Comparison of ENCODE assay signal across 10 cellular contexts in genomic region chr18:31497404-31497710, GRCh38. TPM values are rescaled to one million over a fixed set of nuclear protein-coding genes. Genes with fewer than 3 reads are reported as not detected.
DNase-seq lines count a peak whose midpoint lies in the region; ATAC-seq and TF ChIP-seq lines count a peak whose summit lies in the region.
"Had no signal": no experiment of that assay in that cellular context is flagged by ENCODE, and none has a peak within 500 bp of the region (broad histone marks: within the 10 kb centered on the region; RNA-seq: fewer than 3 reads in every experiment).

No MANE protein-coding gene starts in this region.

- intact Hi-C loops in MCF 10A (cut with micrococcal nuclease): no loop called here
- intact Hi-C loops in left lung (cut with DNase I): no loop called here
- intact Hi-C loops in stomach (cut with DNase I; ENCODE audit: low total_unique reads): no loop called here

- POLR2A ChIA-PET in MCF 10A (lab: Yijun Ruan, JAX): interaction anchor here (0.6 to 9.1 kb wide), 7 partner anchors 12 to 456 kb away, joined by 3 to 189 read pairs (median 4); partner anchors contain the start of gene DSG3

- H3K9me3 Mint-ChIP-seq in MCF 10A (ENCODE audit: unreplicated experiment): no peaks in the 10 kb centered on the region
- H3K9me3 Mint-ChIP-seq: activated CD4-positive, alpha-beta T cell treated with anti-CD3 and anti-CD28 coated beads, Interleukin-2, amount 10 ng/mL, durations not matched to agents 7 days and 5 days had no signal

- H3K4me3 ChIP-seq in HUES6 (ENCODE audit: low read depth, low read length): peak overlapping the region; percentile 80
- peak overlapping the region; percentile 37 to 45 for H3K4me3 ChIP-seq in left lung
- H3K4me3 ChIP-seq in stomach: peak overlapping the region; percentile 56 to 70 (median 64)

- no peak for TF ChIP-seq EP300 in stomach (IDR thresholded peaks at IDR 0.05)

- H3K4me3 Mint-ChIP-seq in MCF 10A (ENCODE audit: unreplicated experiment): peak overlapping the region; percentile 87
- H3K4me3 Mint-ChIP-seq: activated CD4-positive, alpha-beta T cell treated with anti-CD3 and anti-CD28 coated beads, Interleukin-2, amount 10 ng/mL, durations not matched to agents 7 days and 5 days had no signal

- peak overlapping the region; percentile 66 for H3K27ac Mint-ChIP-seq in MCF 10A (ENCODE audit: low read depth, unreplicated experiment)
- H3K27ac Mint-ChIP-seq: activated CD4-positive, alpha-beta T cell treated with anti-CD3 and anti-CD28 coated beads, Interleukin-2, amount 10 ng/mL, durations not matched to agents 7 days and 5 days had no signal

- 7 to 29% (median 15%) methylated on average over 13 of the region's 13 CpGs for WGBS in stomach, 5 donors

- H3K27me3 ChIP-seq in HUES6 (ENCODE audit: control insufficient read depth, insufficient read depth, low read length) (0 out of 2 replicates have a peak, but pooled peaks cover 8% of the 10 kb centered on the region), left lung (peaks cover 16 to 52% of the 10 kb centered on the region in 2 donors), stomach (peaks cover 0 to 30% (median 13%) of the 10 kb centered on the region in 3 donors)

- H3K4me1 ChIP-seq in HUES6 (ENCODE audit: control insufficient read depth, insufficient read depth, low read length) (peaks cover 12% of the 10 kb centered on the region), left lung (peaks cover 0 to 10% of the 10 kb centered on the region in 2 donors), stomach (peaks cover 0 to 24% (median 12%) of the 10 kb centered on the region in 4 donors)

- H3K9ac ChIP-seq in HUES6 (ENCODE audit: low read length): peak overlapping the region; percentile 97

- no peak for TF ChIP-seq POLR2A in stomach (IDR thresholded peaks at IDR 0.05)

- DNase-seq in MCF 10A (ENCODE audit: unreplicated experiment): no peak
- DNase-seq in left lung: peak in 1 of 2 donors; percentile 35
- DNase-seq in stomach: no peak
- no peak for DNase-seq in NCI-H1417 (lab: John Stamatoyannopoulos, UW)
- no peak for DNase-seq in activated T-cell treated with anti-CD3 and anti-CD28 coated beads, Interleukin-2, amount 50 U/mL, for 48 hours
- DNase-seq in midbrain (lab: John Stamatoyannopoulos, UW): no peak
- DNase-seq: effector CD4-positive, alpha-beta T cell had no signal

- TF ChIP-seq CTCF in MCF 10A (IDR thresholded peaks at IDR 0.05; ENCODE audit: unreplicated experiment) (no peak), left lung (IDR thresholded peaks at IDR 0.05) (no peak), stomach (IDR thresholded peaks at IDR 0.05) (no peak)

- CTCF ChIA-PET in MCF 10A (lab: Yijun Ruan, JAX): interaction anchor here (1.0 kb wide), 1 partner anchor 527 kb away, joined by 3 read pairs; no protein-coding TSS in a partner anchor

- BruUV-seq in MCF 10A (replicated peaks; lab: Mats Ljungman, UMichigan): no TSS peak

- H3K4me1 Mint-ChIP-seq in MCF 10A (ENCODE audit: insufficient read depth, unreplicated experiment): peaks cover 19% of the 10 kb centered on the region

- H3K27ac ChIP-seq in HUES6 (ENCODE audit: low read depth, low read length) (peak overlapping the region; percentile 81; the same call in 1 of the 2 replicates), left lung (peak overlapping the region; percentile 73 to 74), stomach (peak overlapping the region; percentile 86 to 99 (median 87))

- H3K27me3 Mint-ChIP-seq in MCF 10A (ENCODE audit: insufficient read depth, unreplicated experiment): no peaks in the 10 kb centered on the region

- ATAC-seq in left lung (peak; percentile 62), GM21619 (IDR thresholded peaks at IDR 0.05; ENCODE audit: unreplicated experiment) (no peak)

- peaks cover 4% of the 10 kb centered on the region for H3K36me3 Mint-ChIP-seq in MCF 10A (ENCODE audit: insufficient read depth, unreplicated experiment)

- no peaks in the 10 kb centered on the region for H3K36me3 ChIP-seq in HUES6 (ENCODE audit: control insufficient read depth, insufficient read depth, low read length)
- no peaks in the 10 kb centered on the region for H3K36me3 ChIP-seq in left lung
- no peaks in the 10 kb centered on the region for H3K36me3 ChIP-seq in stomach

- H3K9me3 ChIP-seq in HUES6 (ENCODE audit: control insufficient read depth, insufficient read depth, low read depth, low read length) (no peaks in the 10 kb centered on the region), left lung (no peaks in the 10 kb centered on the region), stomach (no peaks in the 10 kb centered on the region)

RNA-seq across cellular contexts. Expression of gene DSG2, which starts 0.6 kb away (rescaled TPM):
- 106 and 134 TPM in 2 replicates for total RNA-seq in MCF 10A (2022)
- total RNA-seq in left lung: 10 to 100 TPM; 39.4 to 66.0 TPM
- 100 to 1,000 TPM in 1 of 5 donors, 10 to 100 TPM in 4; 12.5 to 130 (median 42.0) TPM for total RNA-seq in stomach
- 10 to 100 TPM in 1 of 3 donors, 1 to 10 TPM in 2; 6.1 to 16.1 (median 9.3) TPM for polyA plus RNA-seq in stomach

RNA-seq across cellular contexts. Expression of gene DSG3, which starts 49.8 kb away (rescaled TPM):
- total RNA-seq in MCF 10A (2022): 65.4 and 68.5 TPM in 2 replicates
- total RNA-seq in left lung: not detected
- total RNA-seq in stomach: 1 to 10 TPM in 1 of 5 donors, under 1 TPM in 1, not detected in 3; 0.73 to 1.2 TPM
- 10 to 100 TPM in 1 of 3 donors, under 1 TPM in 1, not detected in 1; 0.31 to 47.6 TPM for polyA plus RNA-seq in stomach
- total RNA-seq: activated CD4-positive, alpha-beta T cell treated with anti-CD3 and anti-CD28 coated beads, Interleukin-2, amount 10 ng/mL, durations not matched to agents 7 days and 5 days had no signal

Comparison
In these comparisons a context has a peak if more than half of its experiments do, and no peak if none do; other contexts are left out.
1. RNA of gene DSG3, which starts 49.8 kb away (total RNA-seq): 65.4 to 68.5 TPM in MCF 10A; not detected in left lung and 0.73 to 1.2 TPM in stomach; every median in the first group is over 10 times any median in the second.
2. Peak in every context shown above with its lines, with median percentiles within 50 percentile points of each other: H3K27ac ChIP-seq and H3K4me3 ChIP-seq.